Comparison of ENCODE assay signal across 1 cellular context in the genomic region with DNA sequence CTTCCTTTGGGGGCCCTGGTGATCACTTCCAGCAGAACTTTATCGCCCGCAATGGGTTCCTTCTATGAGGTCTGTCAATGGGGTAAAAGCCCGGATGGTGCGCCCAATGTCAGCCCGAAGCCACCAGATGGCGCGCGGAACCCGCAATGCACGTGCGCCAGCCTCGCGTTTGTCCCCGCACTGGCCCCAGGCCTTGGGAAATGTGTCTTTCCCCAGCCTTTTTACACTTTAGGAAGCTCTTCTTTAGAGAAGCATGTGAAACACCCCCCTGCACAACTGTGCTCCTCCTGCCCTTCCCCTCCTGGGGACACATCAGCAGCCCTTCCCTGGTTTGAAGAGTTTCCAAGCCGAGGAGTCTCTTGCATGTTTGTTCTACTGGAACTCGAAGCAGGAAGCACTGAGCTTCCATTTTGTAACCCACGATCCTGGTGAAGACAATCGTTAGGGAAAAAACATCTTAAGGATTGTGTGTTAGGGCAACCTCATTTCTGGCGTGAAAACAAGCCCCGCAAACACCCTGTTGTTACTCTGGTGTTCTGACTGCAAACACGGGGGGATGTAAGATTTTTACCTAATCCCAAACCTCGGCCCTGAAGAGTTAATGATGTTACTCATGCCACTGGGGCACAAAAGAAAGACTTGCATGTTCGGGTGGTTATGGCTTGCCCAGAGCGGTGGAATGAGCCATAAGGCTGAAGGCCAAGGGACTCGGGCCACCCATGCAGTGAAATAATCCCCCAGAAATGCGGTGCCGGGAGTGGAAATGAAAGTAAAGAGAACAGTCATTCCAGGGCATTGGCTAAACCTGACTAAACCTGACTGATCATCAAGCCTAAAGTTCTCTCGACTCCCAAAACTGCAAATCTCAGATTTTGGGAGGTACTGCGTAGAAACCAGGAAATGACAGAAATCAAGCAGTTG.
TF ChIP-seq lines count a peak whose summit lies in the region.

No MANE protein-coding gene starts in this region.

TF ChIP-seq in HepG2, 621 proteins besides CTCF, POLR2A, EP300 and RAD21 (continued from another document and continues in another):
- TF ChIP-seq, protein P1, sequence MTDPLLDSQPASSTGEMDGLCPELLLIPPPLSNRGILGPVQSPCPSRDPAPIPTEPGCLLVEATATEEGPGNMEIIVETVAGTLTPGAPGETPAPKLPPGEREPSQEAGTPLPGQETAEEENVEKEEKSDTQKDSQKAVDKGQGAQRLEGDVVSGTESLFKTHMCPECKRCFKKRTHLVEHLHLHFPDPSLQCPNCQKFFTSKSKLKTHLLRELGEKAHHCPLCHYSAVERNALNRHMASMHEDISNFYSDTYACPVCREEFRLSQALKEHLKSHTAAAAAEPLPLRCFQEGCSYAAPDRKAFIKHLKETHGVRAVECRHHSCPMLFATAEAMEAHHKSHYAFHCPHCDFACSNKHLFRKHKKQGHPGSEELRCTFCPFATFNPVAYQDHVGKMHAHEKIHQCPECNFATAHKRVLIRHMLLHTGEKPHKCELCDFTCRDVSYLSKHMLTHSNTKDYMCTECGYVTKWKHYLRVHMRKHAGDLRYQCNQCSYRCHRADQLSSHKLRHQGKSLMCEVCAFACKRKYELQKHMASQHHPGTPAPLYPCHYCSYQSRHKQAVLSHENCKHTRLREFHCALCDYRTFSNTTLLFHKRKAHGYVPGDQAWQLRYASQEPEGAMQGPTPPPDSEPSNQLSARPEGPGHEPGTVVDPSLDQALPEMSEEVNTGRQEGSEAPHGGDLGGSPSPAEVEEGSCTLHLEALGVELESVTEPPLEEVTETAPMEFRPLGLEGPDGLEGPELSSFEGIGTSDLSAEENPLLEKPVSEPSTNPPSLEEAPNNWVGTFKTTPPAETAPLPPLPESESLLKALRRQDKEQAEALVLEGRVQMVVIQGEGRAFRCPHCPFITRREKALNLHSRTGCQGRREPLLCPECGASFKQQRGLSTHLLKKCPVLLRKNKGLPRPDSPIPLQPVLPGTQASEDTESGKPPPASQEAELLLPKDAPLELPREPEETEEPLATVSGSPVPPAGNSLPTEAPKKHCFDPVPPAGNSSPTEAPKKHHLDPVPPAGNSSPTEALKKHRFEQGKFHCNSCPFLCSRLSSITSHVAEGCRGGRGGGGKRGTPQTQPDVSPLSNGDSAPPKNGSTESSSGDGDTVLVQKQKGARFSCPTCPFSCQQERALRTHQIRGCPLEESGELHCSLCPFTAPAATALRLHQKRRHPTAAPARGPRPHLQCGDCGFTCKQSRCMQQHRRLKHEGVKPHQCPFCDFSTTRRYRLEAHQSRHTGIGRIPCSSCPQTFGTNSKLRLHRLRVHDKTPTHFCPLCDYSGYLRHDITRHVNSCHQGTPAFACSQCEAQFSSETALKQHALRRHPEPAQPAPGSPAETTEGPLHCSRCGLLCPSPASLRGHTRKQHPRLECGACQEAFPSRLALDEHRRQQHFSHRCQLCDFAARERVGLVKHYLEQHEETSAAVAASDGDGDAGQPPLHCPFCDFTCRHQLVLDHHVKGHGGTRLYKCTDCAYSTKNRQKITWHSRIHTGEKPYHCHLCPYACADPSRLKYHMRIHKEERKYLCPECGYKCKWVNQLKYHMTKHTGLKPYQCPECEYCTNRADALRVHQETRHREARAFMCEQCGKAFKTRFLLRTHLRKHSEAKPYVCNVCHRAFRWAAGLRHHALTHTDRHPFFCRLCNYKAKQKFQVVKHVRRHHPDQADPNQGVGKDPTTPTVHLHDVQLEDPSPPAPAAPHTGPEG (CRISPR knock-in tag; IDR thresholded peaks at IDR 0.05): no peak
- peak; percentile 90 for TF ChIP-seq ZNF501 (CRISPR knock-in tag; IDR thresholded peaks at IDR 0.05)
- TF ChIP-seq, protein P2, sequence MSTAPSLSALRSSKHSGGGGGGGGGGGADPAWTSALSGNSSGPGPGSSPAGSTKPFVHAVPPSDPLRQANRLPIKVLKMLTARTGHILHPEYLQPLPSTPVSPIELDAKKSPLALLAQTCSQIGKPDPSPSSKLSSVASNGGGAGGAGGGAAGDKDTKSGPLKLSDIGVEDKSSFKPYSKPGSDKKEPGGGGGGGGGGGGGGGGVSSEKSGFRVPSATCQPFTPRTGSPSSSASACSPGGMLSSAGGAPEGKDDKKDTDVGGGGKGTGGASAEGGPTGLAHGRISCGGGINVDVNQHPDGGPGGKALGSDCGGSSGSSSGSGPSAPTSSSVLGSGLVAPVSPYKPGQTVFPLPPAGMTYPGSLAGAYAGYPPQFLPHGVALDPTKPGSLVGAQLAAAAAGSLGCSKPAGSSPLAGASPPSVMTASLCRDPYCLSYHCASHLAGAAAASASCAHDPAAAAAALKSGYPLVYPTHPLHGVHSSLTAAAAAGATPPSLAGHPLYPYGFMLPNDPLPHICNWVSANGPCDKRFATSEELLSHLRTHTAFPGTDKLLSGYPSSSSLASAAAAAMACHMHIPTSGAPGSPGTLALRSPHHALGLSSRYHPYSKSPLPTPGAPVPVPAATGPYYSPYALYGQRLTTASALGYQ (CRISPR knock-in tag; IDR thresholded peaks at IDR 0.05): no peak
- TF ChIP-seq PHF8 (CRISPR knock-in tag; IDR thresholded peaks at IDR 0.05): no peak
- TF ChIP-seq KLF16 (CRISPR knock-in tag; IDR thresholded peaks at IDR 0.05): peak in 1 of 2 experiments; percentile 73; a peak in 1 of 4 replicates
- TF ChIP-seq, protein P3, sequence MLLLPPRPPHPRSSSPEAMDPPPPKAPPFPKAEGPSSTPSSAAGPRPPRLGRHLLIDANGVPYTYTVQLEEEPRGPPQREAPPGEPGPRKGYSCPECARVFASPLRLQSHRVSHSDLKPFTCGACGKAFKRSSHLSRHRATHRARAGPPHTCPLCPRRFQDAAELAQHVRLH (CRISPR knock-in tag; IDR thresholded peaks at IDR 0.05; ENCODE audit: borderline replicate concordance, low read depth): 0 out of 2 replicates have a peak, but pooled peaks have one; percentile 45
- TF ChIP-seq PAX8 (CRISPR knock-in tag; IDR thresholded peaks at IDR 0.05; ENCODE audit: borderline replicate concordance): 0 out of 2 replicates have a peak, but pooled peaks have one; percentile 53
- peak; percentile 59; the same call in 1 of the 2 replicates for TF ChIP-seq HOXA3 (CRISPR knock-in tag; IDR thresholded peaks at IDR 0.05)
- TF ChIP-seq HIVEP1 (CRISPR knock-in tag; IDR thresholded peaks at IDR 0.05): peak; percentile 71
- TF ChIP-seq, protein P4, sequence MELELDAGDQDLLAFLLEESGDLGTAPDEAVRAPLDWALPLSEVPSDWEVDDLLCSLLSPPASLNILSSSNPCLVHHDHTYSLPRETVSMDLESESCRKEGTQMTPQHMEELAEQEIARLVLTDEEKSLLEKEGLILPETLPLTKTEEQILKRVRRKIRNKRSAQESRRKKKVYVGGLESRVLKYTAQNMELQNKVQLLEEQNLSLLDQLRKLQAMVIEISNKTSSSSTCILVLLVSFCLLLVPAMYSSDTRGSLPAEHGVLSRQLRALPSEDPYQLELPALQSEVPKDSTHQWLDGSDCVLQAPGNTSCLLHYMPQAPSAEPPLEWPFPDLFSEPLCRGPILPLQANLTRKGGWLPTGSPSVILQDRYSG (CRISPR knock-in tag; IDR thresholded peaks at IDR 0.05): no peak
- no peak for TF ChIP-seq ZFP37 (CRISPR knock-in tag; IDR thresholded peaks at IDR 0.05; ENCODE audit: borderline replicate concordance)
- no peak for TF ChIP-seq EZH2 (conservative IDR thresholded peaks at IDR 0.05; ENCODE audit: low read depth, low read length)
- TF ChIP-seq, protein P5, sequence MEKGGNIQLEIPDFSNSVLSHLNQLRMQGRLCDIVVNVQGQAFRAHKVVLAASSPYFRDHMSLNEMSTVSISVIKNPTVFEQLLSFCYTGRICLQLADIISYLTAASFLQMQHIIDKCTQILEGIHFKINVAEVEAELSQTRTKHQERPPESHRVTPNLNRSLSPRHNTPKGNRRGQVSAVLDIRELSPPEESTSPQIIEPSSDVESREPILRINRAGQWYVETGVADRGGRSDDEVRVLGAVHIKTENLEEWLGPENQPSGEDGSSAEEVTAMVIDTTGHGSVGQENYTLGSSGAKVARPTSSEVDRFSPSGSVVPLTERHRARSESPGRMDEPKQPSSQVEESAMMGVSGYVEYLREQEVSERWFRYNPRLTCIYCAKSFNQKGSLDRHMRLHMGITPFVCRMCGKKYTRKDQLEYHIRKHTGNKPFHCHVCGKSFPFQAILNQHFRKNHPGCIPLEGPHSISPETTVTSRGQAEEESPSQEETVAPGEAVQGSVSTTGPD (CRISPR knock-in tag; IDR thresholded peaks at IDR 0.05): no peak; the same call in 1 of the 2 replicates
- TF ChIP-seq SOX5 (CRISPR knock-in tag; IDR thresholded peaks at IDR 0.05; ENCODE audit: borderline replicate concordance): peak; percentile 31; the same call in 1 of the 2 replicates
- TF ChIP-seq, protein P6, sequence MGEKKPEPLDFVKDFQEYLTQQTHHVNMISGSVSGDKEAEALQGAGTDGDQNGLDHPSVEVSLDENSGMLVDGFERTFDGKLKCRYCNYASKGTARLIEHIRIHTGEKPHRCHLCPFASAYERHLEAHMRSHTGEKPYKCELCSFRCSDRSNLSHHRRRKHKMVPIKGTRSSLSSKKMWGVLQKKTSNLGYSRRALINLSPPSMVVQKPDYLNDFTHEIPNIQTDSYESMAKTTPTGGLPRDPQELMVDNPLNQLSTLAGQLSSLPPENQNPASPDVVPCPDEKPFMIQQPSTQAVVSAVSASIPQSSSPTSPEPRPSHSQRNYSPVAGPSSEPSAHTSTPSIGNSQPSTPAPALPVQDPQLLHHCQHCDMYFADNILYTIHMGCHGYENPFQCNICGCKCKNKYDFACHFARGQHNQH (CRISPR knock-in tag; IDR thresholded peaks at IDR 0.05): peak; percentile 70; the same call in 1 of the 2 replicates
- no peak for TF ChIP-seq ZNF235 (CRISPR knock-in tag; IDR thresholded peaks at IDR 0.05; ENCODE audit: borderline replicate concordance)
- TF ChIP-seq ZNF605 (CRISPR knock-in tag; IDR thresholded peaks at IDR 0.05): no peak
- TF ChIP-seq, protein P7, sequence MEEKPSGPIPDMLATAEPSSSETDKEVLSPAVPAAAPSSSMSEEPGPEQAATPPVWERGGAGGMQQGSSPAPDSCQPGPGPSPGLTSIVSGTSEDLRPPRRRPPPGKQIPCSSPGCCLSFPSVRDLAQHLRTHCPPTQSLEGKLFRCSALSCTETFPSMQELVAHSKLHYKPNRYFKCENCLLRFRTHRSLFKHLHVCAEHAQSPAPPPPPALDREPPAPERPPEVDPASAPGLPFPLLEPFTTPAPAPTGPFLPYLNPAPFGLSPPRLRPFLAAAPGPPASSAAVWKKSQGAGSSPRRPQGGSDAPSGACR (CRISPR knock-in tag; IDR thresholded peaks at IDR 0.05): no peak
- no peak for TF ChIP-seq JUNB (CRISPR knock-in tag; IDR thresholded peaks at IDR 0.05; ENCODE audit: borderline replicate concordance)
- TF ChIP-seq U2AF2 (IDR thresholded peaks at IDR 0.05; ENCODE audit: low read depth, low read length): no peak
- TF ChIP-seq, protein P8, sequence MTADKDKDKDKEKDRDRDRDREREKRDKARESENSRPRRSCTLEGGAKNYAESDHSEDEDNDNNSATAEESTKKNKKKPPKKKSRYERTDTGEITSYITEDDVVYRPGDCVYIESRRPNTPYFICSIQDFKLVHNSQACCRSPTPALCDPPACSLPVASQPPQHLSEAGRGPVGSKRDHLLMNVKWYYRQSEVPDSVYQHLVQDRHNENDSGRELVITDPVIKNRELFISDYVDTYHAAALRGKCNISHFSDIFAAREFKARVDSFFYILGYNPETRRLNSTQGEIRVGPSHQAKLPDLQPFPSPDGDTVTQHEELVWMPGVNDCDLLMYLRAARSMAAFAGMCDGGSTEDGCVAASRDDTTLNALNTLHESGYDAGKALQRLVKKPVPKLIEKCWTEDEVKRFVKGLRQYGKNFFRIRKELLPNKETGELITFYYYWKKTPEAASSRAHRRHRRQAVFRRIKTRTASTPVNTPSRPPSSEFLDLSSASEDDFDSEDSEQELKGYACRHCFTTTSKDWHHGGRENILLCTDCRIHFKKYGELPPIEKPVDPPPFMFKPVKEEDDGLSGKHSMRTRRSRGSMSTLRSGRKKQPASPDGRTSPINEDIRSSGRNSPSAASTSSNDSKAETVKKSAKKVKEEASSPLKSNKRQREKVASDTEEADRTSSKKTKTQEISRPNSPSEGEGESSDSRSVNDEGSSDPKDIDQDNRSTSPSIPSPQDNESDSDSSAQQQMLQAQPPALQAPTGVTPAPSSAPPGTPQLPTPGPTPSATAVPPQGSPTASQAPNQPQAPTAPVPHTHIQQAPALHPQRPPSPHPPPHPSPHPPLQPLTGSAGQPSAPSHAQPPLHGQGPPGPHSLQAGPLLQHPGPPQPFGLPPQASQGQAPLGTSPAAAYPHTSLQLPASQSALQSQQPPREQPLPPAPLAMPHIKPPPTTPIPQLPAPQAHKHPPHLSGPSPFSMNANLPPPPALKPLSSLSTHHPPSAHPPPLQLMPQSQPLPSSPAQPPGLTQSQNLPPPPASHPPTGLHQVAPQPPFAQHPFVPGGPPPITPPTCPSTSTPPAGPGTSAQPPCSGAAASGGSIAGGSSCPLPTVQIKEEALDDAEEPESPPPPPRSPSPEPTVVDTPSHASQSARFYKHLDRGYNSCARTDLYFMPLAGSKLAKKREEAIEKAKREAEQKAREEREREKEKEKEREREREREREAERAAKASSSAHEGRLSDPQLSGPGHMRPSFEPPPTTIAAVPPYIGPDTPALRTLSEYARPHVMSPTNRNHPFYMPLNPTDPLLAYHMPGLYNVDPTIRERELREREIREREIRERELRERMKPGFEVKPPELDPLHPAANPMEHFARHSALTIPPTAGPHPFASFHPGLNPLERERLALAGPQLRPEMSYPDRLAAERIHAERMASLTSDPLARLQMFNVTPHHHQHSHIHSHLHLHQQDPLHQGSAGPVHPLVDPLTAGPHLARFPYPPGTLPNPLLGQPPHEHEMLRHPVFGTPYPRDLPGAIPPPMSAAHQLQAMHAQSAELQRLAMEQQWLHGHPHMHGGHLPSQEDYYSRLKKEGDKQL (CRISPR knock-in tag; IDR thresholded peaks at IDR 0.05; ENCODE audit: low read depth): no peak
- no peak for TF ChIP-seq MED8 (CRISPR knock-in tag; IDR thresholded peaks at IDR 0.05; ENCODE audit: insufficient replicate concordance)
- TF ChIP-seq ZNF20 (CRISPR knock-in tag; IDR thresholded peaks at IDR 0.05): no peak
- TF ChIP-seq, protein P9, sequence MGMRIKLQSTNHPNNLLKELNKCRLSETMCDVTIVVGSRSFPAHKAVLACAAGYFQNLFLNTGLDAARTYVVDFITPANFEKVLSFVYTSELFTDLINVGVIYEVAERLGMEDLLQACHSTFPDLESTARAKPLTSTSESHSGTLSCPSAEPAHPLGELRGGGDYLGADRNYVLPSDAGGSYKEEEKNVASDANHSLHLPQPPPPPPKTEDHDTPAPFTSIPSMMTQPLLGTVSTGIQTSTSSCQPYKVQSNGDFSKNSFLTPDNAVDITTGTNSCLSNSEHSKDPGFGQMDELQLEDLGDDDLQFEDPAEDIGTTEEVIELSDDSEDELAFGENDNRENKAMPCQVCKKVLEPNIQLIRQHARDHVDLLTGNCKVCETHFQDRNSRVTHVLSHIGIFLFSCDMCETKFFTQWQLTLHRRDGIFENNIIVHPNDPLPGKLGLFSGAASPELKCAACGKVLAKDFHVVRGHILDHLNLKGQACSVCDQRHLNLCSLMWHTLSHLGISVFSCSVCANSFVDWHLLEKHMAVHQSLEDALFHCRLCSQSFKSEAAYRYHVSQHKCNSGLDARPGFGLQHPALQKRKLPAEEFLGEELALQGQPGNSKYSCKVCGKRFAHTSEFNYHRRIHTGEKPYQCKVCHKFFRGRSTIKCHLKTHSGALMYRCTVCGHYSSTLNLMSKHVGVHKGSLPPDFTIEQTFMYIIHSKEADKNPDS (CRISPR knock-in tag; IDR thresholded peaks at IDR 0.05): no peak
- TF ChIP-seq ZNF567 (CRISPR knock-in tag; IDR thresholded peaks at IDR 0.05; ENCODE audit: borderline replicate concordance): no peak
- no peak; the same call in 1 of the 2 replicates for TF ChIP-seq ZNF225 (CRISPR knock-in tag; IDR thresholded peaks at IDR 0.05)
- no peak for TF ChIP-seq ZNF660 (CRISPR knock-in tag; IDR thresholded peaks at IDR 0.05; ENCODE audit: borderline replicate concordance, low read depth)
- TF ChIP-seq, protein P10, sequence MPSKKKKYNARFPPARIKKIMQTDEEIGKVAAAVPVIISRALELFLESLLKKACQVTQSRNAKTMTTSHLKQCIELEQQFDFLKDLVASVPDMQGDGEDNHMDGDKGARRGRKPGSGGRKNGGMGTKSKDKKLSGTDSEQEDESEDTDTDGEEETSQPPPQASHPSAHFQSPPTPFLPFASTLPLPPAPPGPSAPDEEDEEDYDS (CRISPR knock-in tag; IDR thresholded peaks at IDR 0.05): no peak
- 0 out of 2 replicates have a peak, but pooled peaks have one; percentile 39 for TF ChIP-seq ZNF292 (CRISPR knock-in tag; IDR thresholded peaks at IDR 0.05; ENCODE audit: borderline replicate concordance, low read depth)
- no peak for TF ChIP-seq REXO4 (CRISPR knock-in tag; IDR thresholded peaks at IDR 0.05; ENCODE audit: borderline replicate concordance)
